ENCODE assay signal across 8 cellular contexts in genomic region chr7:72625746-72626443, GRCh38.
DNase-seq lines count a peak whose midpoint lies in the region; ATAC-seq and TF ChIP-seq lines count a peak whose summit lies in the region.
"Not testable (repeated sequence)": the region's sequence is repeated elsewhere in the genome, so short reads cannot be mapped to it uniquely, and the experiment has no call there.

No MANE protein-coding gene starts in this region.

- peak; percentile 79 for ATAC-seq in GM18517 (IDR thresholded peaks at IDR 0.05; ENCODE audit: unreplicated experiment)
- ATAC-seq in GM19395 (IDR thresholded peaks at IDR 0.05; ENCODE audit: unreplicated experiment) = peak; percentile 94
- ATAC-seq in GM21619 (IDR thresholded peaks at IDR 0.05; ENCODE audit: unreplicated experiment) = peak; percentile 81
- peak; percentile 61 for ATAC-seq in HG02970 (IDR thresholded peaks at IDR 0.05; ENCODE audit: low FRiP score, unreplicated experiment)
- ATAC-seq in HG03432 (IDR thresholded peaks at IDR 0.05; ENCODE audit: unreplicated experiment) = peak; percentile 93
- peak; percentile 60 for ATAC-seq in SK-N-SH treated with all-trans-retinoic acid at 6 μM for 48 hours
- peak; percentile 89 for ATAC-seq in stimulated activated effector memory CD8-positive, alpha-beta T cell treated with anti-CD3 and anti-CD28 coated beads, Interleukin-12 subunit alpha, Interleukin-12 subunit beta, amount 100 ng/mL, for 72 hours

- peak; percentile 52 for DNase-seq in fibroblast of villous mesenchyme (ENCODE audit: low read depth)
- DNase-seq in stimulated activated effector memory CD8-positive, alpha-beta T cell treated with anti-CD3 and anti-CD28 coated beads, Interleukin-12 subunit alpha, Interleukin-12 subunit beta, amount 100 ng/mL, for 72 hours (ENCODE audit: low spot score in 2 of 2) = not testable (repeated sequence)

- H3K4me1 Mint-ChIP-seq in stimulated activated effector memory CD8-positive, alpha-beta T cell treated with anti-CD3 and anti-CD28 coated beads, Interleukin-12 subunit alpha, Interleukin-12 subunit beta, amount 100 ng/mL, for 72 hours = peaks cover 24% of the 10 kb centered on the region

- H3K27ac Mint-ChIP-seq in stimulated activated effector memory CD8-positive, alpha-beta T cell treated with anti-CD3 and anti-CD28 coated beads, Interleukin-12 subunit alpha, Interleukin-12 subunit beta, amount 100 ng/mL, for 72 hours = not testable (repeated sequence)

- not testable (repeated sequence) for TF ChIP-seq CTCF in fibroblast of villous mesenchyme (IDR thresholded peaks at IDR 0.05; ENCODE audit: insufficient read depth, low read depth, low read length)

- H3K4me3 Mint-ChIP-seq in stimulated activated effector memory CD8-positive, alpha-beta T cell treated with anti-CD3 and anti-CD28 coated beads, Interleukin-12 subunit alpha, Interleukin-12 subunit beta, amount 100 ng/mL, for 72 hours = not testable (repeated sequence)

- H3K36me3 Mint-ChIP-seq in stimulated activated effector memory CD8-positive, alpha-beta T cell treated with anti-CD3 and anti-CD28 coated beads, Interleukin-12 subunit alpha, Interleukin-12 subunit beta, amount 100 ng/mL, for 72 hours = not testable (repeated sequence)

- H3K9me3 Mint-ChIP-seq in stimulated activated effector memory CD8-positive, alpha-beta T cell treated with anti-CD3 and anti-CD28 coated beads, Interleukin-12 subunit alpha, Interleukin-12 subunit beta, amount 100 ng/mL, for 72 hours = not testable (repeated sequence)

- not testable (repeated sequence) for H3K4me3 ChIP-seq in fibroblast of villous mesenchyme (ENCODE audit: low read depth, low read length)
